Comparison of ENCODE assay signal across 19 cellular contexts in genomic region chr17:35240861-35241260, GRCh38. TPM values are rescaled to one million over a fixed set of nuclear protein-coding genes. Genes with fewer than 3 reads are reported as not detected.
DNase-seq lines count a peak whose midpoint lies in the region; ATAC-seq and TF ChIP-seq lines count a peak whose summit lies in the region.
"Had no signal": no experiment of that assay in that cellular context is flagged by ENCODE, and none has a peak within 500 bp of the region (broad histone marks: within the 10 kb centered on the region; RNA-seq: fewer than 3 reads in every experiment).

No MANE protein-coding gene starts in this region.

- peaks cover 67% of the 10 kb centered on the region for H3K36me3 Mint-ChIP-seq in T-helper 1 cell treated with Interleukin-12 subunit alpha and Interleukin-12 subunit beta and Interleukin-4 antibody, amounts not matched to agents 30 μg/mL and 1 μg/mL, for 36 hours (ENCODE audit: low read depth)
- H3K36me3 Mint-ChIP-seq in Calu3 (ENCODE audit: insufficient read depth, unreplicated experiment) (peaks cover 54% of the 10 kb centered on the region), nephron (ENCODE audit: low read depth) (no peaks in the 10 kb centered on the region)
- H3K36me3 Mint-ChIP-seq in activated naive CD8-positive, alpha-beta T cell treated with anti-CD3 and anti-CD28 coated beads for 36 hours = peaks cover 23% of the 10 kb centered on the region

- DNase-seq in T-helper 1 cell (no peak), Calu3 (no peak), DMS53 treated with DMSO at 0.1 percent for 48 hours (lab: John Stamatoyannopoulos, UW; ENCODE audit: unreplicated experiment) (no peak), HK-2 (ENCODE audit: unreplicated experiment) (no peak)
- DNase-seq in activated naive CD8-positive, alpha-beta T cell treated with anti-CD3 and anti-CD28 coated beads for 36 hours = no peak
- DNase-seq: DMS79, NCI-H2081, NCI-H524 treated with DMSO at 0.1 percent for 48 hours, SHP77 treated with DMSO at 0.1 percent for 48 hours, T1000 had no signal

- peaks cover 64% of the 10 kb centered on the region for H3K4me1 Mint-ChIP-seq in T-helper 1 cell treated with Interleukin-12 subunit alpha and Interleukin-12 subunit beta and Interleukin-4 antibody, amounts not matched to agents 30 μg/mL and 1 μg/mL, for 36 hours (ENCODE audit: low read depth)
- H3K4me1 Mint-ChIP-seq in Calu3 (ENCODE audit: low read depth, unreplicated experiment) = peaks cover 9% of the 10 kb centered on the region
- H3K4me1 Mint-ChIP-seq in activated naive CD8-positive, alpha-beta T cell treated with anti-CD3 and anti-CD28 coated beads for 36 hours = peaks cover 79% of the 10 kb centered on the region
- H3K4me1 Mint-ChIP-seq in nephron = peaks cover 35% of the 10 kb centered on the region

- no TSS peak for BruUV-seq in Calu3 (replicated peaks; lab: Mats Ljungman, UMichigan)

- H3K27ac Mint-ChIP-seq in T-helper 1 cell treated with Interleukin-12 subunit alpha and Interleukin-12 subunit beta and Interleukin-4 antibody, amounts not matched to agents 30 μg/mL and 1 μg/mL, for 36 hours = peak overlapping the region; percentile 98
- H3K27ac Mint-ChIP-seq in Calu3 (ENCODE audit: unreplicated experiment) = no peak overlapping the region
- peak overlapping the region; percentile 95 for H3K27ac Mint-ChIP-seq in activated naive CD8-positive, alpha-beta T cell treated with anti-CD3 and anti-CD28 coated beads for 36 hours
- H3K27ac Mint-ChIP-seq in nephron = peak overlapping the region in 2 of 3 experiments; percentile 34 to 81

- intact Hi-C loops in Calu3 (cut with micrococcal nuclease; ENCODE audit: unreplicated experiment) = loop anchor here (5.0 to 10.0 kb wide), 4 partner anchors 54 to 291 kb away; partner anchors contain the start of genes NLE1 and SLFN11

- H3K9me3 Mint-ChIP-seq in T-helper 1 cell treated with Interleukin-12 subunit alpha and Interleukin-12 subunit beta and Interleukin-4 antibody, amounts not matched to agents 30 μg/mL and 1 μg/mL, for 36 hours = peaks cover 7% of the 10 kb centered on the region
- H3K9me3 Mint-ChIP-seq in Calu3 (ENCODE audit: low read depth, unreplicated experiment) = peaks cover 2% of the 10 kb centered on the region
- H3K9me3 Mint-ChIP-seq in activated naive CD8-positive, alpha-beta T cell treated with anti-CD3 and anti-CD28 coated beads for 36 hours = no peaks in the 10 kb centered on the region
- H3K9me3 Mint-ChIP-seq in nephron = no peaks in the 10 kb centered on the region
- H3K9me3 Mint-ChIP-seq: dendritic cell treated with granulocyte-macrophage colony-stimulating factor and Interleukin-4, amounts not matched to agents 40 ng/mL and 50 ng/mL, for 4 days had no signal

- CTCF ChIA-PET in Calu3 (lab: Charles Lee) = no interaction called here

- TF ChIP-seq CTCF in Calu3 (IDR thresholded peaks at IDR 0.05; ENCODE audit: unreplicated experiment) (no peak), nephron (IDR thresholded peaks at IDR 0.05; ENCODE audit: unreplicated experiment in 3 of 3) (no peak)

- no peak for ATAC-seq in GM21367 (IDR thresholded peaks at IDR 0.05; ENCODE audit: unreplicated experiment)
- ATAC-seq: body of pancreas had no signal

- H3K27me3 Mint-ChIP-seq in T-helper 1 cell treated with Interleukin-12 subunit alpha and Interleukin-12 subunit beta and Interleukin-4 antibody, amounts not matched to agents 30 μg/mL and 1 μg/mL, for 36 hours (ENCODE audit: low read depth) = no peaks in the 10 kb centered on the region
- no peaks in the 10 kb centered on the region for H3K27me3 Mint-ChIP-seq in Calu3 (ENCODE audit: unreplicated experiment)
- H3K27me3 Mint-ChIP-seq in activated naive CD8-positive, alpha-beta T cell treated with anti-CD3 and anti-CD28 coated beads for 36 hours = no peaks in the 10 kb centered on the region
- H3K27me3 Mint-ChIP-seq in nephron (ENCODE audit: low read depth) = peaks cover 4% of the 10 kb centered on the region

- peak overlapping the region; percentile 100 for H3K4me3 Mint-ChIP-seq in T-helper 1 cell treated with Interleukin-12 subunit alpha and Interleukin-12 subunit beta and Interleukin-4 antibody, amounts not matched to agents 30 μg/mL and 1 μg/mL, for 36 hours
- H3K4me3 Mint-ChIP-seq in Calu3 (ENCODE audit: low read depth, unreplicated experiment) = peak overlapping the region; percentile 91
- H3K4me3 Mint-ChIP-seq in activated naive CD8-positive, alpha-beta T cell treated with anti-CD3 and anti-CD28 coated beads for 36 hours = peak overlapping the region; percentile 87
- H3K4me3 Mint-ChIP-seq in nephron = peak overlapping the region; percentile 96 to 99 (median 96)

RNA-seq across cellular contexts. Expression of gene SLFN5, which starts 2.0 kb away (rescaled TPM):
- 104 and 141 TPM in 2 replicates for total RNA-seq in Calu3 (2022)
- 10 to 100 TPM; 33.9 to 37.9 TPM for total RNA-seq in activated naive CD8-positive, alpha-beta T cell treated with anti-CD3 and anti-CD28 coated beads for 36 hours

RNA-seq across cellular contexts. Expression of gene SLC35G3, which starts 46.7 kb away (rescaled TPM):
- total RNA-seq in Calu3 (2022) = not detected in 2 replicates
- total RNA-seq in activated naive CD8-positive, alpha-beta T cell treated with anti-CD3 and anti-CD28 coated beads for 36 hours = not detected
- total RNA-seq: body of pancreas, H1, lower leg skin, OCI-LY7, ureter had no signal
